ENCODE assay signal across 9 cellular contexts in genomic region chr1:204461331-204462228, GRCh38. TPM values are rescaled to one million over a fixed set of nuclear protein-coding genes. Genes with fewer than 3 reads are reported as not detected.
A peak's percentile ranks its signal among the peaks of the same experiment; 100 is the strongest.
DNase-seq lines count a peak whose midpoint lies in the region; ATAC-seq and FAIRE-seq lines count a peak whose summit lies in the region.
"Had no signal": no experiment of that assay in that cellular context is flagged by ENCODE, and none has a peak within 500 bp of the region (broad histone marks: within the 10 kb centered on the region; RNA-seq: fewer than 3 reads in every experiment).

No MANE protein-coding gene starts in this region.

- DNase-seq in GM18507 (ENCODE audit: extremely low spot score, insufficient read length, low read depth) = peak; percentile 62
- DNase-seq in OCI-M2 (lab: John Stamatoyannopoulos, UW; ENCODE audit: unreplicated experiment) = peak; percentile 27
- DNase-seq in central memory CD4-positive, alpha-beta T cell = peak; percentile 47
- peak; percentile 90 for DNase-seq in pulmonary artery endothelial cell (ENCODE audit: low read depth, low spot score)
- no peak for DNase-seq in retina
- DNase-seq in DMS153 treated with DMSO at 0.1 percent for 48 hours (lab: John Stamatoyannopoulos, UW; ENCODE audit: unreplicated experiment) = no peak
- no peak for DNase-seq in hippocampal formation (lab: John Stamatoyannopoulos, UW)
- DNase-seq: NCI-H187 treated with DMSO at 0.1 percent for 48 hours had no signal

- FAIRE-seq in GM18507 (lab: Jason Lieb, UNC) = peak; percentile 86

- ATAC-seq in HG03135 (IDR thresholded peaks at IDR 0.05; ENCODE audit: unreplicated experiment) = no peak

RNA-seq across cellular contexts. Expression of gene PIK3C2B, which starts 33.0 kb away (rescaled TPM):
- total RNA-seq in pulmonary artery endothelial cell = 22.4 and 25.0 TPM in 2 replicates

RNA-seq across cellular contexts. Expression of gene PPP1R15B, which starts 50.0 kb away (rescaled TPM):
- total RNA-seq in pulmonary artery endothelial cell = 34.6 and 37.5 TPM in 2 replicates

RNA-seq across cellular contexts. Expression of gene MDM4, which starts 54.6 kb away (rescaled TPM):
- total RNA-seq in pulmonary artery endothelial cell = 17.3 and 23.0 TPM in 2 replicates

Comparison
In these comparisons a context has a peak if more than half of its experiments do, and no peak if none do; other contexts are left out.
1. DNase-seq: peak in GM18507 (single experiment), OCI-M2 (single experiment), central memory CD4-positive, alpha-beta T cell (single experiment) and pulmonary artery endothelial cell (single experiment); none in retina (single experiment), DMS153 treated with DMSO at 0.1 percent for 48 hours (single experiment) and hippocampal formation (0 of 2).